10 cellular contexts compared by ENCODE assay signal in genomic region chr16:87924041-87924851, GRCh38. TPM values are rescaled to one million over a fixed set of nuclear protein-coding genes. Genes with fewer than 3 reads are reported as not detected.
DNase-seq lines count a peak whose midpoint lies in the region; ATAC-seq lines count a peak whose summit lies in the region.
"Had no signal": no experiment of that assay in that cellular context is flagged by ENCODE, and none has a peak within 500 bp of the region (broad histone marks: within the 10 kb centered on the region; RNA-seq: fewer than 3 reads in every experiment).

No MANE protein-coding gene starts in this region.

- H3K27me3 Mint-ChIP-seq in activated T-helper 1 cell treated with anti-CD3 and anti-CD28 coated beads, Interleukin-12 subunit alpha, Interleukin-12 subunit beta, Interleukin-2, Interleukin-4 antibody, amounts not matched to agents 30 ng/mL and 10 ng/mL and 1 ng/mL, durations not matched to agents 14 hours and 24 hours and 36 hours (ENCODE audit: insufficient read depth): peaks cover 22% of the 10 kb centered on the region

- no peak overlapping the region for H2BK5ac ChIP-seq in neuronal stem cell (ENCODE audit: low read length)

- ATAC-seq in GM18867 (IDR thresholded peaks at IDR 0.05; ENCODE audit: unreplicated experiment) (peak; percentile 51), HG03108 (IDR thresholded peaks at IDR 0.05; ENCODE audit: unreplicated experiment) (peak; percentile 70), GM21381 (IDR thresholded peaks at IDR 0.05; ENCODE audit: unreplicated experiment) (no peak)

- H2BK15ac ChIP-seq in neuronal stem cell (ENCODE audit: low read length): no peak overlapping the region

- H2AFZ ChIP-seq in neuronal stem cell (ENCODE audit: low read length): peak overlapping the region; percentile 65

- H3K4me3 ChIP-seq in neuronal stem cell (ENCODE audit: low read length in 2 of 2): no peak overlapping the region

- H3K27me3 ChIP-seq in neuronal stem cell (ENCODE audit: control insufficient read depth in 3 of 3, insufficient read depth in 3 of 3, low read depth in 1 of 3, low read length in 3 of 3): peaks cover 0 to 12% (median 0%) of the 10 kb centered on the region in 3 experiments

- H4K91ac ChIP-seq in neuronal stem cell (ENCODE audit: low read depth, low read length, poor library complexity): no peak overlapping the region

- H2BK12ac ChIP-seq in neuronal stem cell (ENCODE audit: low read length): no peak overlapping the region

- H3K36me3 ChIP-seq in neuronal stem cell (replicated peaks in 1 of 2; ENCODE audit: control insufficient read depth in 2 of 2, insufficient read depth in 2 of 2, low read length in 2 of 2): no peaks in the 10 kb centered on the region

- no peak overlapping the region for H2BK120ac ChIP-seq in neuronal stem cell (ENCODE audit: low read depth, low read length)

- peaks cover 6% of the 10 kb centered on the region for H3K4me1 Mint-ChIP-seq in activated T-helper 1 cell treated with anti-CD3 and anti-CD28 coated beads, Interleukin-12 subunit alpha, Interleukin-12 subunit beta, Interleukin-2, Interleukin-4 antibody, amounts not matched to agents 30 ng/mL and 10 ng/mL and 1 ng/mL, durations not matched to agents 14 hours and 24 hours and 36 hours (ENCODE audit: low read depth)

- no peak overlapping the region for H3K23ac ChIP-seq in neuronal stem cell (ENCODE audit: low read depth, low read length, poor library complexity)

- no peaks in the 10 kb centered on the region for H3K9me3 ChIP-seq in neuronal stem cell (replicated peaks in 1 of 2; ENCODE audit: control insufficient read depth in 2 of 2, insufficient read depth in 1 of 2, low read depth in 1 of 2, low read length in 2 of 2)

- H4K8ac ChIP-seq in neuronal stem cell (ENCODE audit: low read depth, low read length): no peak overlapping the region

- no peak overlapping the region for H2AK5ac ChIP-seq in neuronal stem cell (ENCODE audit: low read depth, low read length)

- H3K36me3 Mint-ChIP-seq in activated T-helper 1 cell treated with anti-CD3 and anti-CD28 coated beads, Interleukin-12 subunit alpha, Interleukin-12 subunit beta, Interleukin-2, Interleukin-4 antibody, amounts not matched to agents 30 ng/mL and 10 ng/mL and 1 ng/mL, durations not matched to agents 14 hours and 24 hours and 36 hours (ENCODE audit: low read depth): no peaks in the 10 kb centered on the region

- peaks cover 2 to 11% of the 10 kb centered on the region in 2 donors for H3K4me1 ChIP-seq in neuronal stem cell (ENCODE audit: control insufficient read depth in 2 of 2, insufficient read depth in 1 of 2, low read depth in 1 of 2, low read length in 2 of 2)

- peak; percentile 52 for DNase-seq in NCI-H774 (lab: John Stamatoyannopoulos, UW)
- DNase-seq in neuronal stem cell (ENCODE audit: low spot score): no peak
- DNase-seq in activated T-helper 1 cell treated with anti-CD3 and anti-CD28 coated beads, Interleukin-12 subunit alpha, Interleukin-12 subunit beta, Interleukin-2, Interleukin-4 antibody, amounts not matched to agents 30 ng/mL and 10 ng/mL and 1 ng/mL, durations not matched to agents 14 hours and 24 hours and 36 hours (ENCODE audit: low spot score): no peak
- DNase-seq in GDM1 (lab: John Stamatoyannopoulos, UW): no peak
- DNase-seq in stimulated activated naive CD4-positive, alpha-beta T cell (lab: John Stamatoyannopoulos, UW): no peak
- DNase-seq: T1000 had no signal

- no CpG with 5 or more reads among the region's 30 CpGs for WGBS in neuronal stem cell (ENCODE audit: extremely low coverage in 2 of 2, insufficient read length in 2 of 2, insufficient replicate concordance in 1 of 2), 2 donors

- H3K18ac ChIP-seq in neuronal stem cell (ENCODE audit: low read length): peak overlapping the region; percentile 50

- H3K79me1 ChIP-seq in neuronal stem cell (ENCODE audit: low read depth, low read length): no peaks in the 10 kb centered on the region

- intact Hi-C loops in activated T-helper 1 cell treated with anti-CD3 and anti-CD28 coated beads, Interleukin-12 subunit alpha, Interleukin-12 subunit beta, Interleukin-2, Interleukin-4 antibody, amounts not matched to agents 30 ng/mL and 10 ng/mL and 1 ng/mL, durations not matched to agents 14 hours and 24 hours and 36 hours (cut with micrococcal nuclease): no loop called here

- H3K9ac ChIP-seq in neuronal stem cell (ENCODE audit: low read depth, low read length, poor library complexity): no peak overlapping the region

- no peak overlapping the region for H3K4me2 ChIP-seq in neuronal stem cell (ENCODE audit: insufficient read depth, low read length, poor library complexity, severe bottlenecking)

- no peak overlapping the region for H3K4me3 Mint-ChIP-seq in activated T-helper 1 cell treated with anti-CD3 and anti-CD28 coated beads, Interleukin-12 subunit alpha, Interleukin-12 subunit beta, Interleukin-2, Interleukin-4 antibody, amounts not matched to agents 30 ng/mL and 10 ng/mL and 1 ng/mL, durations not matched to agents 14 hours and 24 hours and 36 hours

- no peaks in the 10 kb centered on the region for H3K9me3 Mint-ChIP-seq in activated T-helper 1 cell treated with anti-CD3 and anti-CD28 coated beads, Interleukin-12 subunit alpha, Interleukin-12 subunit beta, Interleukin-2, Interleukin-4 antibody, amounts not matched to agents 30 ng/mL and 10 ng/mL and 1 ng/mL, durations not matched to agents 14 hours and 24 hours and 36 hours

- H3K14ac ChIP-seq in neuronal stem cell (ENCODE audit: low read length): no peak overlapping the region

- H3K27ac Mint-ChIP-seq in activated T-helper 1 cell treated with anti-CD3 and anti-CD28 coated beads, Interleukin-12 subunit alpha, Interleukin-12 subunit beta, Interleukin-2, Interleukin-4 antibody, amounts not matched to agents 30 ng/mL and 10 ng/mL and 1 ng/mL, durations not matched to agents 14 hours and 24 hours and 36 hours: no peak overlapping the region

- no peak overlapping the region for H3K27ac ChIP-seq in neuronal stem cell (replicated peaks; ENCODE audit: low read length)

- H3K4ac ChIP-seq in neuronal stem cell (ENCODE audit: low read length): no peak overlapping the region

RNA-seq across cellular contexts. Expression of gene CA5A, which starts 12.1 kb away (rescaled TPM):
- polyA plus RNA-seq in neuronal stem cell (2013, experiment 1 of 2): not detected
- polyA plus RNA-seq in neuronal stem cell (2013, experiment 2 of 2): not detected
- total RNA-seq in activated T-helper 1 cell treated with anti-CD3 and anti-CD28 coated beads, Interleukin-12 subunit alpha, Interleukin-12 subunit beta, Interleukin-2, Interleukin-4 antibody, amounts not matched to agents 30 ng/mL and 10 ng/mL and 1 ng/mL, durations not matched to agents 14 hours and 24 hours and 36 hours: 0.13 TPM in 1 of 2 replicates, not detected in the other
- total RNA-seq: astrocyte had no signal

RNA-seq across cellular contexts. Expression of gene BANP, which starts 27.0 kb away (rescaled TPM):
- 22.7 TPM for polyA plus RNA-seq in neuronal stem cell (2013, experiment 1 of 2)
- 22.7 TPM for polyA plus RNA-seq in neuronal stem cell (2013, experiment 2 of 2)
- total RNA-seq in activated T-helper 1 cell treated with anti-CD3 and anti-CD28 coated beads, Interleukin-12 subunit alpha, Interleukin-12 subunit beta, Interleukin-2, Interleukin-4 antibody, amounts not matched to agents 30 ng/mL and 10 ng/mL and 1 ng/mL, durations not matched to agents 14 hours and 24 hours and 36 hours: 35.4 and 35.5 TPM in 2 replicates

RNA-seq across cellular contexts. Expression of gene SLC7A5, which starts 54.9 kb away (rescaled TPM):
- polyA plus RNA-seq in neuronal stem cell (2013, experiment 1 of 2): 18.4 TPM
- polyA plus RNA-seq in neuronal stem cell (2013, experiment 2 of 2): 18.6 TPM
- total RNA-seq in activated T-helper 1 cell treated with anti-CD3 and anti-CD28 coated beads, Interleukin-12 subunit alpha, Interleukin-12 subunit beta, Interleukin-2, Interleukin-4 antibody, amounts not matched to agents 30 ng/mL and 10 ng/mL and 1 ng/mL, durations not matched to agents 14 hours and 24 hours and 36 hours: 466 and 469 TPM in 2 replicates
